In the genomic region with DNA sequence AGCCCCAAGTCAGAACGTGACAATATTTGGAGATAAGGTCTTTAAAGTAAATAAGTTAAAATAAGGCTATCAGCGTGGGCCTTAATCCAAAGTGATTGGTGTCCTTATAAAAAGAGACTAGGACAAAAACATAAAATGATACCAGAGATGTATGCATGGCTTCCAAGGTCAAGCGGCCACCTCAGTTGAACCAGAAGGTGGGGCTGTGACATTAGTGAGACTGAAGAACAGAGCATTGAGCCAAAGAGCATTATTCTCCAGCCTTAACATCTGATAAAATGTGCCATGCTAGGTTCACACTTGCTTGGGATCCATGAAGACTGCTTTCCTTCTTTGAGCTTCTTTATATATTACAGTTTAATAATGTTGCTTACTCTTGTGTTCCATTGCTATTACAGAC, we compare ENCODE assay signal across 1 cellular context.
TF ChIP-seq lines count a peak whose summit lies in the region.

No MANE protein-coding gene starts in this region.

TF ChIP-seq in GM23338, 12 proteins besides CTCF, POLR2A, EP300 and RAD21 (continued from another document):
- TF ChIP-seq CREB1 (CRISPR knock-in tag; IDR thresholded peaks at IDR 0.05; ENCODE audit: low read depth) (no peak), ZNF114 (CRISPR knock-in tag; IDR thresholded peaks at IDR 0.05) (no peak), STAT1 (IDR thresholded peaks at IDR 0.05; ENCODE audit: unreplicated experiment) (no peak), EZH2 (IDR thresholded peaks at IDR 0.05; ENCODE audit: low read depth, unreplicated experiment) (no peak), ZNF331 (CRISPR knock-in tag; IDR thresholded peaks at IDR 0.05; ENCODE audit: low read depth) (no peak), ETS1 (IDR thresholded peaks at IDR 0.05) (no peak), EZH2phosphoT487 (IDR thresholded peaks at IDR 0.05; ENCODE audit: unreplicated experiment) (no peak), ZNF462 (CRISPR knock-in tag; IDR thresholded peaks at IDR 0.05) (no peak)
TF ChIP-seq in GM23338: peak in this region for 0.
